In the genomic region with DNA sequence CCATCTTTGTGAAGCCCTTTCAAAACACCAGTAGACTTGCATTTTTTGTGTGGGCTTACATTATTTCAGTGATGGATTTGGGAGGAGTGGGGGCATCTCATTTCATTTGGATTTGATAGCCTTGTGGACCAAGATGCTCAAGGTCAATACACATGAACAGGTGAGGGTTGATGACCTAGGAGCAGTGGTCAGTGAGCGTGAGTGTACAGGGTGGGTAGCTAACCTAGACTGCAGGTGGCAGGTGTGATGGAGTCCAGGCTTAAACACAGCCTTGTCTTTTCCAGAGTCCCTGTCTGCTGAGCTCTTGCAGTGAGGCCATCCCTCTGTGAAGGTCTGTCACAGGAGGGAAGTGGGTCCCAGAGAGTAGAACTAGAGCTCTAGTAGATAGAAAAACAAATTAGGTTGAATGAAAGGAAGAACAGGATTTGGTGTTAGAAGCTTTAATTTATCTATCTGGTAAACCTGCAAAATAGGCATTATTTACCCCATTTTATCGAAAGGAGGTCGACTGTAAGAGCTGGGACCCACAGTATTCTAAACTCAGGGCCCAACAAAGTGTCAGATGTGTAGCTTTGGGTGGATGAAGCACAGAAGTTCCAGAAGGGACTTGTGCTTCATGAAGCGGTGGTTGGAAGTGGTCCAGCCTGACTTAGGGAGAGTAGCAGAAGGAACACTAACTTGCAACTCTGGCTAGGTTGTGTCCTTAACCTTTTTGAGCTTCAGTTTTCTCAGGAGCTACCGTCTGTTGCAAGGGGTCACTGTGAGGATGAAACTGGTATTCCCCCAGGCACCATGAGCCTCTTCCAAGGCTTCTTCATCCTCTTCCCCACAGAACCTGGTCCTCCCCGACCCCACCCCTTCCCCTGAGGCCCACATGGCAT, we compare ENCODE assay signal across 1 cellular context.
TF ChIP-seq lines count a peak whose summit lies in the region.

No MANE protein-coding gene starts in this region.

TF ChIP-seq in K562, 482 proteins besides CTCF, POLR2A, EP300 and RAD21:
- TF ChIP-seq TGIF2 (CRISPR knock-in tag; IDR thresholded peaks at IDR 0.05) = no peak
- peak; percentile 51; the same call in 1 of the 2 replicates for TF ChIP-seq SUPT5H (IDR thresholded peaks at IDR 0.05)
